1 cellular context compared by ENCODE assay signal in the genomic region with DNA sequence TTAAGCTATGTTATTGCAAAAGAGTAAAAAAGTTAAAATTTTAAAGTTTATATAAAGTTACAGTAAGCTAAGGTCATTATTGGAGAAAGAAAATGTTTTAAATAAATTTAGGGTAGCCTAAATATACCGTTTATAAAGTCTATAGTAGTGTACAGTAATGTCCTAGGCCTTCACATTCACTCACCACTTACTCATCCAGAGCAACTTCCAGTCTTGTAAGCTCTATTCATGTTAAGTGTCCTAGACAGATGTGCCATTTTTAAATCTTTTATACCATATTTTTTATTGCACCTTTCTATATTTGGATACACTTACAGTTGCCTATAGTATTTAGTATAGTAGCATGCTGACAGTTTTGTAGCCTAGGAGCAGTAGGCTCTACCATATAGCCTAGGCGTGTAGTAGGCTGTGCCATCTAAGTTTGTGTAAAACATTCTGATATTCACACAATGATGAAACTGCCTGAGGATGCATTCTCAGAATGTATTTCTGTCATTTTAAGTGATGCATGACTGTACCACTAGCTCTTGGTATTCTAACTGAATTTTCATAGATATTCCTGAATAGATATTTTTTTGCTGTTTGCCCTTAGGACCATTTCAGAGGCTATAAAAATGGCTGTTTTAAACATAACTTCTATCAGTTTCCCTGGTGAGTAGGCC.
TF ChIP-seq lines count a peak whose summit lies in the region.

No MANE protein-coding gene starts in this region.

TF ChIP-seq in K562, 482 proteins besides CTCF, POLR2A, EP300 and RAD21:
- TF ChIP-seq, protein P1, sequence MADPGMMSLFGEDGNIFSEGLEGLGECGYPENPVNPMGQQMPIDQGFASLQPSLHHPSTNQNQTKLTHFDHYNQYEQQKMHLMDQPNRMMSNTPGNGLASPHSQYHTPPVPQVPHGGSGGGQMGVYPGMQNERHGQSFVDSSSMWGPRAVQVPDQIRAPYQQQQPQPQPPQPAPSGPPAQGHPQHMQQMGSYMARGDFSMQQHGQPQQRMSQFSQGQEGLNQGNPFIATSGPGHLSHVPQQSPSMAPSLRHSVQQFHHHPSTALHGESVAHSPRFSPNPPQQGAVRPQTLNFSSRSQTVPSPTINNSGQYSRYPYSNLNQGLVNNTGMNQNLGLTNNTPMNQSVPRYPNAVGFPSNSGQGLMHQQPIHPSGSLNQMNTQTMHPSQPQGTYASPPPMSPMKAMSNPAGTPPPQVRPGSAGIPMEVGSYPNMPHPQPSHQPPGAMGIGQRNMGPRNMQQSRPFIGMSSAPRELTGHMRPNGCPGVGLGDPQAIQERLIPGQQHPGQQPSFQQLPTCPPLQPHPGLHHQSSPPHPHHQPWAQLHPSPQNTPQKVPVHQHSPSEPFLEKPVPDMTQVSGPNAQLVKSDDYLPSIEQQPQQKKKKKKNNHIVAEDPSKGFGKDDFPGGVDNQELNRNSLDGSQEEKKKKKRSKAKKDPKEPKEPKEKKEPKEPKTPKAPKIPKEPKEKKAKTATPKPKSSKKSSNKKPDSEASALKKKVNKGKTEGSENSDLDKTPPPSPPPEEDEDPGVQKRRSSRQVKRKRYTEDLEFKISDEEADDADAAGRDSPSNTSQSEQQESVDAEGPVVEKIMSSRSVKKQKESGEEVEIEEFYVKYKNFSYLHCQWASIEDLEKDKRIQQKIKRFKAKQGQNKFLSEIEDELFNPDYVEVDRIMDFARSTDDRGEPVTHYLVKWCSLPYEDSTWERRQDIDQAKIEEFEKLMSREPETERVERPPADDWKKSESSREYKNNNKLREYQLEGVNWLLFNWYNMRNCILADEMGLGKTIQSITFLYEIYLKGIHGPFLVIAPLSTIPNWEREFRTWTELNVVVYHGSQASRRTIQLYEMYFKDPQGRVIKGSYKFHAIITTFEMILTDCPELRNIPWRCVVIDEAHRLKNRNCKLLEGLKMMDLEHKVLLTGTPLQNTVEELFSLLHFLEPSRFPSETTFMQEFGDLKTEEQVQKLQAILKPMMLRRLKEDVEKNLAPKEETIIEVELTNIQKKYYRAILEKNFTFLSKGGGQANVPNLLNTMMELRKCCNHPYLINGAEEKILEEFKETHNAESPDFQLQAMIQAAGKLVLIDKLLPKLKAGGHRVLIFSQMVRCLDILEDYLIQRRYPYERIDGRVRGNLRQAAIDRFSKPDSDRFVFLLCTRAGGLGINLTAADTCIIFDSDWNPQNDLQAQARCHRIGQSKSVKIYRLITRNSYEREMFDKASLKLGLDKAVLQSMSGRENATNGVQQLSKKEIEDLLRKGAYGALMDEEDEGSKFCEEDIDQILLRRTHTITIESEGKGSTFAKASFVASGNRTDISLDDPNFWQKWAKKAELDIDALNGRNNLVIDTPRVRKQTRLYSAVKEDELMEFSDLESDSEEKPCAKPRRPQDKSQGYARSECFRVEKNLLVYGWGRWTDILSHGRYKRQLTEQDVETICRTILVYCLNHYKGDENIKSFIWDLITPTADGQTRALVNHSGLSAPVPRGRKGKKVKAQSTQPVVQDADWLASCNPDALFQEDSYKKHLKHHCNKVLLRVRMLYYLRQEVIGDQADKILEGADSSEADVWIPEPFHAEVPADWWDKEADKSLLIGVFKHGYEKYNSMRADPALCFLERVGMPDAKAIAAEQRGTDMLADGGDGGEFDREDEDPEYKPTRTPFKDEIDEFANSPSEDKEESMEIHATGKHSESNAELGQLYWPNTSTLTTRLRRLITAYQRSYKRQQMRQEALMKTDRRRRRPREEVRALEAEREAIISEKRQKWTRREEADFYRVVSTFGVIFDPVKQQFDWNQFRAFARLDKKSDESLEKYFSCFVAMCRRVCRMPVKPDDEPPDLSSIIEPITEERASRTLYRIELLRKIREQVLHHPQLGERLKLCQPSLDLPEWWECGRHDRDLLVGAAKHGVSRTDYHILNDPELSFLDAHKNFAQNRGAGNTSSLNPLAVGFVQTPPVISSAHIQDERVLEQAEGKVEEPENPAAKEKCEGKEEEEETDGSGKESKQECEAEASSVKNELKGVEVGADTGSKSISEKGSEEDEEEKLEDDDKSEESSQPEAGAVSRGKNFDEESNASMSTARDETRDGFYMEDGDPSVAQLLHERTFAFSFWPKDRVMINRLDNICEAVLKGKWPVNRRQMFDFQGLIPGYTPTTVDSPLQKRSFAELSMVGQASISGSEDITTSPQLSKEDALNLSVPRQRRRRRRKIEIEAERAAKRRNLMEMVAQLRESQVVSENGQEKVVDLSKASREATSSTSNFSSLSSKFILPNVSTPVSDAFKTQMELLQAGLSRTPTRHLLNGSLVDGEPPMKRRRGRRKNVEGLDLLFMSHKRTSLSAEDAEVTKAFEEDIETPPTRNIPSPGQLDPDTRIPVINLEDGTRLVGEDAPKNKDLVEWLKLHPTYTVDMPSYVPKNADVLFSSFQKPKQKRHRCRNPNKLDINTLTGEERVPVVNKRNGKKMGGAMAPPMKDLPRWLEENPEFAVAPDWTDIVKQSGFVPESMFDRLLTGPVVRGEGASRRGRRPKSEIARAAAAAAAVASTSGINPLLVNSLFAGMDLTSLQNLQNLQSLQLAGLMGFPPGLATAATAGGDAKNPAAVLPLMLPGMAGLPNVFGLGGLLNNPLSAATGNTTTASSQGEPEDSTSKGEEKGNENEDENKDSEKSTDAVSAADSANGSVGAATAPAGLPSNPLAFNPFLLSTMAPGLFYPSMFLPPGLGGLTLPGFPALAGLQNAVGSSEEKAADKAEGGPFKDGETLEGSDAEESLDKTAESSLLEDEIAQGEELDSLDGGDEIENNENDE (IDR thresholded peaks at IDR 0.05; ENCODE audit: low read depth, low read length), result no peak
- no peak for TF ChIP-seq ZNF408 (CRISPR knock-in tag; IDR thresholded peaks at IDR 0.05; ENCODE audit: low read depth)
- TF ChIP-seq RBM14 (IDR thresholded peaks at IDR 0.05; ENCODE audit: borderline replicate concordance, insufficient read depth, low read depth, low read length), result no peak
- no peak for TF ChIP-seq ZNF507 (tag; conservative IDR thresholded peaks at IDR 0.05)
- no peak for TF ChIP-seq NFE2L1 (tag; IDR thresholded peaks at IDR 0.05; ENCODE audit: borderline replicate concordance, low read depth)
- TF ChIP-seq MAFK (IDR thresholded peaks at IDR 0.05; ENCODE audit: low read length), result no peak
- TF ChIP-seq, protein P2, sequence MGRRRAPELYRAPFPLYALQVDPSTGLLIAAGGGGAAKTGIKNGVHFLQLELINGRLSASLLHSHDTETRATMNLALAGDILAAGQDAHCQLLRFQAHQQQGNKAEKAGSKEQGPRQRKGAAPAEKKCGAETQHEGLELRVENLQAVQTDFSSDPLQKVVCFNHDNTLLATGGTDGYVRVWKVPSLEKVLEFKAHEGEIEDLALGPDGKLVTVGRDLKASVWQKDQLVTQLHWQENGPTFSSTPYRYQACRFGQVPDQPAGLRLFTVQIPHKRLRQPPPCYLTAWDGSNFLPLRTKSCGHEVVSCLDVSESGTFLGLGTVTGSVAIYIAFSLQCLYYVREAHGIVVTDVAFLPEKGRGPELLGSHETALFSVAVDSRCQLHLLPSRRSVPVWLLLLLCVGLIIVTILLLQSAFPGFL (CRISPR knock-in tag; IDR thresholded peaks at IDR 0.05), result no peak
- no peak for TF ChIP-seq HNRNPK (IDR thresholded peaks at IDR 0.05; ENCODE audit: low read depth, low read length, poor library complexity, severe bottlenecking)
- TF ChIP-seq RFX5 (IDR thresholded peaks at IDR 0.05; ENCODE audit: low read depth, low read length), result no peak
- no peak for TF ChIP-seq HDAC3 (IDR thresholded peaks at IDR 0.05; ENCODE audit: borderline replicate concordance, partially characterized antibody)
- no peak for TF ChIP-seq DMBX1 (CRISPR knock-in tag; IDR thresholded peaks at IDR 0.05; ENCODE audit: borderline replicate concordance)
- TF ChIP-seq STAG1 (CRISPR knock-in tag; IDR thresholded peaks at IDR 0.05; ENCODE audit: borderline replicate concordance), result no peak
- TF ChIP-seq MED1 (CRISPR knock-in tag; IDR thresholded peaks at IDR 0.05; ENCODE audit: borderline replicate concordance), result no peak
- TF ChIP-seq, protein P3, sequence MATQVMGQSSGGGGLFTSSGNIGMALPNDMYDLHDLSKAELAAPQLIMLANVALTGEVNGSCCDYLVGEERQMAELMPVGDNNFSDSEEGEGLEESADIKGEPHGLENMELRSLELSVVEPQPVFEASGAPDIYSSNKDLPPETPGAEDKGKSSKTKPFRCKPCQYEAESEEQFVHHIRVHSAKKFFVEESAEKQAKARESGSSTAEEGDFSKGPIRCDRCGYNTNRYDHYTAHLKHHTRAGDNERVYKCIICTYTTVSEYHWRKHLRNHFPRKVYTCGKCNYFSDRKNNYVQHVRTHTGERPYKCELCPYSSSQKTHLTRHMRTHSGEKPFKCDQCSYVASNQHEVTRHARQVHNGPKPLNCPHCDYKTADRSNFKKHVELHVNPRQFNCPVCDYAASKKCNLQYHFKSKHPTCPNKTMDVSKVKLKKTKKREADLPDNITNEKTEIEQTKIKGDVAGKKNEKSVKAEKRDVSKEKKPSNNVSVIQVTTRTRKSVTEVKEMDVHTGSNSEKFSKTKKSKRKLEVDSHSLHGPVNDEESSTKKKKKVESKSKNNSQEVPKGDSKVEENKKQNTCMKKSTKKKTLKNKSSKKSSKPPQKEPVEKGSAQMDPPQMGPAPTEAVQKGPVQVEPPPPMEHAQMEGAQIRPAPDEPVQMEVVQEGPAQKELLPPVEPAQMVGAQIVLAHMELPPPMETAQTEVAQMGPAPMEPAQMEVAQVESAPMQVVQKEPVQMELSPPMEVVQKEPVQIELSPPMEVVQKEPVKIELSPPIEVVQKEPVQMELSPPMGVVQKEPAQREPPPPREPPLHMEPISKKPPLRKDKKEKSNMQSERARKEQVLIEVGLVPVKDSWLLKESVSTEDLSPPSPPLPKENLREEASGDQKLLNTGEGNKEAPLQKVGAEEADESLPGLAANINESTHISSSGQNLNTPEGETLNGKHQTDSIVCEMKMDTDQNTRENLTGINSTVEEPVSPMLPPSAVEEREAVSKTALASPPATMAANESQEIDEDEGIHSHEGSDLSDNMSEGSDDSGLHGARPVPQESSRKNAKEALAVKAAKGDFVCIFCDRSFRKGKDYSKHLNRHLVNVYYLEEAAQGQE (CRISPR knock-in tag; IDR thresholded peaks at IDR 0.05; ENCODE audit: low read depth), result no peak
- TF ChIP-seq, protein P4, sequence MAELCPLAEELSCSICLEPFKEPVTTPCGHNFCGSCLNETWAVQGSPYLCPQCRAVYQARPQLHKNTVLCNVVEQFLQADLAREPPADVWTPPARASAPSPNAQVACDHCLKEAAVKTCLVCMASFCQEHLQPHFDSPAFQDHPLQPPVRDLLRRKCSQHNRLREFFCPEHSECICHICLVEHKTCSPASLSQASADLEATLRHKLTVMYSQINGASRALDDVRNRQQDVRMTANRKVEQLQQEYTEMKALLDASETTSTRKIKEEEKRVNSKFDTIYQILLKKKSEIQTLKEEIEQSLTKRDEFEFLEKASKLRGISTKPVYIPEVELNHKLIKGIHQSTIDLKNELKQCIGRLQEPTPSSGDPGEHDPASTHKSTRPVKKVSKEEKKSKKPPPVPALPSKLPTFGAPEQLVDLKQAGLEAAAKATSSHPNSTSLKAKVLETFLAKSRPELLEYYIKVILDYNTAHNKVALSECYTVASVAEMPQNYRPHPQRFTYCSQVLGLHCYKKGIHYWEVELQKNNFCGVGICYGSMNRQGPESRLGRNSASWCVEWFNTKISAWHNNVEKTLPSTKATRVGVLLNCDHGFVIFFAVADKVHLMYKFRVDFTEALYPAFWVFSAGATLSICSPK (IDR thresholded peaks at IDR 0.05; ENCODE audit: borderline replicate concordance), result no peak
- TF ChIP-seq NR4A1 (CRISPR knock-in tag; IDR thresholded peaks at IDR 0.05), result no peak
- no peak for TF ChIP-seq NR4A1 (tag; IDR thresholded peaks at IDR 0.05)
